8 cellular contexts compared by ENCODE assay signal in genomic region chr18:48002933-48003365, GRCh38.
A peak's percentile ranks its signal among the peaks of the same experiment; 100 is the strongest.
DNase-seq lines count a peak whose midpoint lies in the region; ATAC-seq, FAIRE-seq and TF ChIP-seq lines count a peak whose summit lies in the region.

No MANE protein-coding gene starts in this region.

- dilution Hi-C loops in keratinocyte (cut with MboI; ENCODE audit: extremely low pct_ligation_motif_present, low sequenced_read_pairs) = no loop called here

- H3K4me3 ChIP-seq in adipocyte (ENCODE audit: low read length) (no peak overlapping the region), keratinocyte (ENCODE audit: control insufficient read depth in 2 of 3, extremely low read depth in 1 of 3, insufficient read depth in 2 of 3, low read depth in 1 of 3, low read length in 3 of 3) (no peak overlapping the region)

- no peak overlapping the region for H2AFZ ChIP-seq in keratinocyte (ENCODE audit: control insufficient read depth, low read length)

- H3K27ac ChIP-seq in keratinocyte (ENCODE audit: control insufficient read depth, insufficient read depth, low read length) = no peak overlapping the region

- FAIRE-seq in keratinocyte (lab: Jason Lieb, UNC) = no peak

- H3K4me1 ChIP-seq in adipocyte (ENCODE audit: control insufficient read depth, insufficient read depth, low read length) (peaks cover 15% of the 10 kb centered on the region), keratinocyte (ENCODE audit: control insufficient read depth, extremely low read depth, insufficient read depth, low read length) (peaks cover 19% of the 10 kb centered on the region)

- no peak overlapping the region for H3K4me2 ChIP-seq in keratinocyte (ENCODE audit: control insufficient read depth, extremely low read depth, insufficient read depth, low read depth, low read length)

- H3K9me3 ChIP-seq in adipocyte (ENCODE audit: control insufficient read depth, low read length) (no peaks in the 10 kb centered on the region), keratinocyte (ENCODE audit: control insufficient read depth, low read depth, low read length) (no peaks in the 10 kb centered on the region)

- H3K27me3 ChIP-seq in adipocyte (replicated peaks; ENCODE audit: control insufficient read depth, insufficient read depth, low read length) (peaks cover 5% of the 10 kb centered on the region), keratinocyte (ENCODE audit: control insufficient read depth, extremely low read depth, insufficient read depth, low read length) (peaks cover 3% of the 10 kb centered on the region)

- H3K9ac ChIP-seq in adipocyte (ENCODE audit: low read length) (no peak overlapping the region), keratinocyte (ENCODE audit: control insufficient read depth, extremely low read depth, insufficient read depth, low read length) (no peak overlapping the region)

- no peaks in the 10 kb centered on the region for H3K9me1 ChIP-seq in keratinocyte (ENCODE audit: control insufficient read depth, extremely low read depth, insufficient read depth, low read length)

- H3K79me2 ChIP-seq in keratinocyte (ENCODE audit: control insufficient read depth, insufficient read depth, low read length) = no peaks in the 10 kb centered on the region

- no peaks in the 10 kb centered on the region for H3K36me3 ChIP-seq in adipocyte (ENCODE audit: control insufficient read depth, insufficient read depth, low read length, severe bottlenecking)
- no peaks in the 10 kb centered on the region for H3K36me3 ChIP-seq in keratinocyte (ENCODE audit: control insufficient read depth in 2 of 2, extremely low read depth in 1 of 2, insufficient read depth in 2 of 2, low read length in 2 of 2)

- no peak for ATAC-seq in GM18519 (IDR thresholded peaks at IDR 0.05; ENCODE audit: low FRiP score, unreplicated experiment)

- no peak for TF ChIP-seq CTCF in keratinocyte (optimal IDR thresholded peaks at IDR 0.05 in 1 of 3, IDR thresholded peaks at IDR 0.05 in 1 of 3, conservative IDR thresholded peaks at IDR 0.05 in 1 of 3; ENCODE audit: extremely low read depth in 1 of 3, insufficient read depth in 2 of 3, low read length in 3 of 3)

- DNase-seq in SHP77 (lab: John Stamatoyannopoulos, UW) (peak; percentile 51 to 85), SHP77 treated with DMSO at 0.1 percent for 48 hours (lab: John Stamatoyannopoulos, UW) (no peak), adipocyte (ENCODE audit: low read depth) (peak; percentile 53), keratinocyte (ENCODE audit: low read depth, low spot score) (peak; percentile 52), ureter (ENCODE audit: low spot score) (peak; percentile 55), hepatic stellate cell (ENCODE audit: low spot score) (no peak), cerebellar nuclear complex (lab: John Stamatoyannopoulos, UW) (no peak)

- H4K20me1 ChIP-seq in keratinocyte (ENCODE audit: control insufficient read depth, extremely low read depth, insufficient read depth, low read length) = no peaks in the 10 kb centered on the region

Comparison
In these comparisons a context has a peak if more than half of its experiments do, and no peak if none do; other contexts are left out.
1. DNase-seq: peak in SHP77 (2 of 2), adipocyte (single experiment), keratinocyte (single experiment) and ureter (single experiment); none in SHP77 treated with DMSO at 0.1 percent for 48 hours (single experiment), hepatic stellate cell (single experiment) and cerebellar nuclear complex (0 of 2).